1 cellular context compared by ENCODE assay signal in the genomic region with DNA sequence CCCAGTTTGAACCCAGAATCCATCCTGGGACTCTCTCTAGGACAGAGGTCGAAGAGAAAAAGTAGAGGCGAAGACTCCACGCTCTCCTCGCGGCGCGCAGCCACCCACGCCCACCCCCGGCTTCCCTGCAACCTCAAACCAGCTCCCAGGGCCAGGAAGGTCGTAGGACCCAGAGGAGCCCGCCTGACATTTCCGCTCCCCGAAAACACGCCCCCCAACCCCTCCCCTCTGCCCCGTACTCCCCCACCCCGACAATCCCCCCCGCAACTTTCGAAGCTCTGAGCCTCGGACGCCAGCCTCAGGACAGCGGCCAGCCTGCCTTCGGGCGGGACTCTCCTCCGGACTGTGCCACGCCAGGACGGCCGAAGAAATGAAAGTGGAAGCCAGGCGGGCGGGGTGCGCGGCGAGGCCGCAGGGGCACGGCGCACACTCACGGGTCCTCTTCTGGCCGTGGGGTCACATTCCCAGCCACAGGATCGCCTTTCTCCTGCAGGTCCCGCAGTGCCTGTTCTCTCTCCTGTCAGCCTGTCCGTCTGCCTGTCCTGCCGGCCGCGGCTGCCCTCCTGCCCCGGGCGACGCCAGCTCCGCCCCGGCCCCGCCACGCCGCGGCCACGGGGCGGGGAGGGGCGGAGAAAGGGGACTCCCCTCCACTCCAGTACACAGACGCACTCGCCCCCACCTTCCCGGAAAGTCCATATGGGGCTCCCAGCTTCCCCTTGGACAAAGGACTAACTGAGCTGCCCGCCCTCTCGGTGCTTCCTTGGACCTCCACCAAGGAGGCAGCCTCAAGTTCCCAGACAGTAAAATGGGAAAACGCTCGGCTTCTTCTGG.
TF ChIP-seq lines count a peak whose summit lies in the region.

A gene (minus strand): TSS at position 535 of the 831 bp plus-strand sequence. CDS start 3,490 bp downstream, outside the sequence.

TF ChIP-seq in HepG2, 621 proteins besides CTCF, POLR2A, EP300 and RAD21 (continued from another document and continues in another):
- TF ChIP-seq, protein P1, sequence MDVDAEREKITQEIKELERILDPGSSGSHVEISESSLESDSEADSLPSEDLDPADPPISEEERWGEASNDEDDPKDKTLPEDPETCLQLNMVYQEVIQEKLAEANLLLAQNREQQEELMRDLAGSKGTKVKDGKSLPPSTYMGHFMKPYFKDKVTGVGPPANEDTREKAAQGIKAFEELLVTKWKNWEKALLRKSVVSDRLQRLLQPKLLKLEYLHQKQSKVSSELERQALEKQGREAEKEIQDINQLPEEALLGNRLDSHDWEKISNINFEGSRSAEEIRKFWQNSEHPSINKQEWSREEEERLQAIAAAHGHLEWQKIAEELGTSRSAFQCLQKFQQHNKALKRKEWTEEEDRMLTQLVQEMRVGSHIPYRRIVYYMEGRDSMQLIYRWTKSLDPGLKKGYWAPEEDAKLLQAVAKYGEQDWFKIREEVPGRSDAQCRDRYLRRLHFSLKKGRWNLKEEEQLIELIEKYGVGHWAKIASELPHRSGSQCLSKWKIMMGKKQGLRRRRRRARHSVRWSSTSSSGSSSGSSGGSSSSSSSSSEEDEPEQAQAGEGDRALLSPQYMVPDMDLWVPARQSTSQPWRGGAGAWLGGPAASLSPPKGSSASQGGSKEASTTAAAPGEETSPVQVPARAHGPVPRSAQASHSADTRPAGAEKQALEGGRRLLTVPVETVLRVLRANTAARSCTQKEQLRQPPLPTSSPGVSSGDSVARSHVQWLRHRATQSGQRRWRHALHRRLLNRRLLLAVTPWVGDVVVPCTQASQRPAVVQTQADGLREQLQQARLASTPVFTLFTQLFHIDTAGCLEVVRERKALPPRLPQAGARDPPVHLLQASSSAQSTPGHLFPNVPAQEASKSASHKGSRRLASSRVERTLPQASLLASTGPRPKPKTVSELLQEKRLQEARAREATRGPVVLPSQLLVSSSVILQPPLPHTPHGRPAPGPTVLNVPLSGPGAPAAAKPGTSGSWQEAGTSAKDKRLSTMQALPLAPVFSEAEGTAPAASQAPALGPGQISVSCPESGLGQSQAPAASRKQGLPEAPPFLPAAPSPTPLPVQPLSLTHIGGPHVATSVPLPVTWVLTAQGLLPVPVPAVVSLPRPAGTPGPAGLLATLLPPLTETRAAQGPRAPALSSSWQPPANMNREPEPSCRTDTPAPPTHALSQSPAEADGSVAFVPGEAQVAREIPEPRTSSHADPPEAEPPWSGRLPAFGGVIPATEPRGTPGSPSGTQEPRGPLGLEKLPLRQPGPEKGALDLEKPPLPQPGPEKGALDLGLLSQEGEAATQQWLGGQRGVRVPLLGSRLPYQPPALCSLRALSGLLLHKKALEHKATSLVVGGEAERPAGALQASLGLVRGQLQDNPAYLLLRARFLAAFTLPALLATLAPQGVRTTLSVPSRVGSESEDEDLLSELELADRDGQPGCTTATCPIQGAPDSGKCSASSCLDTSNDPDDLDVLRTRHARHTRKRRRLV (CRISPR knock-in tag; IDR thresholded peaks at IDR 0.05) = no peak
- TF ChIP-seq, protein P2, sequence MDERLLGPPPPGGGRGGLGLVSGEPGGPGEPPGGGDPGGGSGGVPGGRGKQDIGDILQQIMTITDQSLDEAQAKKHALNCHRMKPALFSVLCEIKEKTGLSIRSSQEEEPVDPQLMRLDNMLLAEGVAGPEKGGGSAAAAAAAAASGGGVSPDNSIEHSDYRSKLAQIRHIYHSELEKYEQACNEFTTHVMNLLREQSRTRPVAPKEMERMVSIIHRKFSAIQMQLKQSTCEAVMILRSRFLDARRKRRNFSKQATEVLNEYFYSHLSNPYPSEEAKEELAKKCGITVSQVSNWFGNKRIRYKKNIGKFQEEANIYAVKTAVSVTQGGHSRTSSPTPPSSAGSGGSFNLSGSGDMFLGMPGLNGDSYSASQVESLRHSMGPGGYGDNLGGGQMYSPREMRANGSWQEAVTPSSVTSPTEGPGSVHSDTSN (CRISPR knock-in tag; IDR thresholded peaks at IDR 0.05) = no peak
- TF ChIP-seq EHMT2 (IDR thresholded peaks at IDR 0.05; ENCODE audit: borderline replicate concordance, low read depth, low read length) = no peak
- no peak for TF ChIP-seq GZF1 (CRISPR knock-in tag; IDR thresholded peaks at IDR 0.05)
- TF ChIP-seq, protein P3, sequence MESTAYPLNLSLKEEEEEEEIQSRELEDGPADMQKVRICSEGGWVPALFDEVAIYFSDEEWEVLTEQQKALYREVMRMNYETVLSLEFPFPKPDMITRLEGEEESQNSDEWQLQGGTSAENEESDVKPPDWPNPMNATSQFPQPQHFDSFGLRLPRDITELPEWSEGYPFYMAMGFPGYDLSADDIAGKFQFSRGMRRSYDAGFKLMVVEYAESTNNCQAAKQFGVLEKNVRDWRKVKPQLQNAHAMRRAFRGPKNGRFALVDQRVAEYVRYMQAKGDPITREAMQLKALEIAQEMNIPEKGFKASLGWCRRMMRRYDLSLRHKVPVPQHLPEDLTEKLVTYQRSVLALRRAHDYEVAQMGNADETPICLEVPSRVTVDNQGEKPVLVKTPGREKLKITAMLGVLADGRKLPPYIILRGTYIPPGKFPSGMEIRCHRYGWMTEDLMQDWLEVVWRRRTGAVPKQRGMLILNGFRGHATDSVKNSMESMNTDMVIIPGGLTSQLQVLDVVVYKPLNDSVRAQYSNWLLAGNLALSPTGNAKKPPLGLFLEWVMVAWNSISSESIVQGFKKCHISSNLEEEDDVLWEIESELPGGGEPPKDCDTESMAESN (CRISPR knock-in tag; conservative IDR thresholded peaks at IDR 0.05) = no peak; the same call in 1 of the 2 replicates
- TF ChIP-seq PRPF4 (IDR thresholded peaks at IDR 0.05; ENCODE audit: low read depth, low read length, poor library complexity, severe bottlenecking) = no peak
- TF ChIP-seq, protein P4, sequence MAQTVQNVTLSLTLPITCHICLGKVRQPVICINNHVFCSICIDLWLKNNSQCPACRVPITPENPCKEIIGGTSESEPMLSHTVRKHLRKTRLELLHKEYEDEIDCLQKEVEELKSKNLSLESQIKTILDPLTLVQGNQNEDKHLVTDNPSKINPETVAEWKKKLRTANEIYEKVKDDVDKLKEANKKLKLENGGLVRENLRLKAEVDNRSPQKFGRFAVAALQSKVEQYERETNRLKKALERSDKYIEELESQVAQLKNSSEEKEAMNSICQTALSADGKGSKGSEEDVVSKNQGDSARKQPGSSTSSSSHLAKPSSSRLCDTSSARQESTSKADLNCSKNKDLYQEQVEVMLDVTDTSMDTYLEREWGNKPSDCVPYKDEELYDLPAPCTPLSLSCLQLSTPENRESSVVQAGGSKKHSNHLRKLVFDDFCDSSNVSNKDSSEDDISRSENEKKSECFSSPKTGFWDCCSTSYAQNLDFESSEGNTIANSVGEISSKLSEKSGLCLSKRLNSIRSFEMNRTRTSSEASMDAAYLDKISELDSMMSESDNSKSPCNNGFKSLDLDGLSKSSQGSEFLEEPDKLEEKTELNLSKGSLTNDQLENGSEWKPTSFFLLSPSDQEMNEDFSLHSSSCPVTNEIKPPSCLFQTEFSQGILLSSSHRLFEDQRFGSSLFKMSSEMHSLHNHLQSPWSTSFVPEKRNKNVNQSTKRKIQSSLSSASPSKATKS (CRISPR knock-in tag; IDR thresholded peaks at IDR 0.05) = no peak
- no peak for TF ChIP-seq NFIB (CRISPR knock-in tag; IDR thresholded peaks at IDR 0.05; ENCODE audit: borderline replicate concordance)
- TF ChIP-seq NR1H2 (CRISPR knock-in tag; IDR thresholded peaks at IDR 0.05; ENCODE audit: borderline replicate concordance, low read depth) = no peak
- no peak for TF ChIP-seq HMGA1 (CRISPR knock-in tag; conservative IDR thresholded peaks at IDR 0.05)
- TF ChIP-seq NR2F6 (IDR thresholded peaks at IDR 0.05) = no peak
- TF ChIP-seq NR2F6 (CRISPR knock-in tag; IDR thresholded peaks at IDR 0.05) = no peak
- no peak for TF ChIP-seq MIER2 (CRISPR knock-in tag; IDR thresholded peaks at IDR 0.05)
- TF ChIP-seq HDAC2 (CRISPR knock-in tag; IDR thresholded peaks at IDR 0.05) = no peak
- TF ChIP-seq SIX1 (CRISPR knock-in tag; IDR thresholded peaks at IDR 0.05; ENCODE audit: borderline replicate concordance) = no peak
- TF ChIP-seq, protein P5, sequence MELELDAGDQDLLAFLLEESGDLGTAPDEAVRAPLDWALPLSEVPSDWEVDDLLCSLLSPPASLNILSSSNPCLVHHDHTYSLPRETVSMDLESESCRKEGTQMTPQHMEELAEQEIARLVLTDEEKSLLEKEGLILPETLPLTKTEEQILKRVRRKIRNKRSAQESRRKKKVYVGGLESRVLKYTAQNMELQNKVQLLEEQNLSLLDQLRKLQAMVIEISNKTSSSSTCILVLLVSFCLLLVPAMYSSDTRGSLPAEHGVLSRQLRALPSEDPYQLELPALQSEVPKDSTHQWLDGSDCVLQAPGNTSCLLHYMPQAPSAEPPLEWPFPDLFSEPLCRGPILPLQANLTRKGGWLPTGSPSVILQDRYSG (CRISPR knock-in tag; IDR thresholded peaks at IDR 0.05) = no peak
- no peak for TF ChIP-seq ZNF543 (CRISPR knock-in tag; IDR thresholded peaks at IDR 0.05)
- TF ChIP-seq, protein P6, sequence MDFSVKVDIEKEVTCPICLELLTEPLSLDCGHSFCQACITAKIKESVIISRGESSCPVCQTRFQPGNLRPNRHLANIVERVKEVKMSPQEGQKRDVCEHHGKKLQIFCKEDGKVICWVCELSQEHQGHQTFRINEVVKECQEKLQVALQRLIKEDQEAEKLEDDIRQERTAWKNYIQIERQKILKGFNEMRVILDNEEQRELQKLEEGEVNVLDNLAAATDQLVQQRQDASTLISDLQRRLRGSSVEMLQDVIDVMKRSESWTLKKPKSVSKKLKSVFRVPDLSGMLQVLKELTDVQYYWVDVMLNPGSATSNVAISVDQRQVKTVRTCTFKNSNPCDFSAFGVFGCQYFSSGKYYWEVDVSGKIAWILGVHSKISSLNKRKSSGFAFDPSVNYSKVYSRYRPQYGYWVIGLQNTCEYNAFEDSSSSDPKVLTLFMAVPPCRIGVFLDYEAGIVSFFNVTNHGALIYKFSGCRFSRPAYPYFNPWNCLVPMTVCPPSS (IDR thresholded peaks at IDR 0.05) = no peak
- no peak for TF ChIP-seq ZFP36L2 (CRISPR knock-in tag; IDR thresholded peaks at IDR 0.05)
- TF ChIP-seq, protein P7, sequence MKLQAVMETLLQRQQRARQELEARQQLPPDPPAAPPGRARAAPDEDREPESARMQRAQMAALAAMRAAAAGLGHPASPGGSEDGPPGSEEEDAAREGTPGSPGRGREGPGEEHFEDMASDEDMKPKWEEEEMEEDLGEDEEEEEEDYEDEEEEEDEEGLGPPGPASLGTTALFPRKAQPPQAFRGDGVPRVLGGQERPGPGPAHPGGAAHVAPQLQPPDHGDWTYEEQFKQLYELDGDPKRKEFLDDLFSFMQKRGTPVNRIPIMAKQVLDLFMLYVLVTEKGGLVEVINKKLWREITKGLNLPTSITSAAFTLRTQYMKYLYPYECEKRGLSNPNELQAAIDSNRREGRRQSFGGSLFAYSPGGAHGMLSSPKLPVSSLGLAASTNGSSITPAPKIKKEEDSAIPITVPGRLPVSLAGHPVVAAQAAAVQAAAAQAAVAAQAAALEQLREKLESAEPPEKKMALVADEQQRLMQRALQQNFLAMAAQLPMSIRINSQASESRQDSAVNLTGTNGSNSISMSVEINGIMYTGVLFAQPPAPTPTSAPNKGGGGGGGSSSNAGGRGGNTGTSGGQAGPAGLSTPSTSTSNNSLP (IDR thresholded peaks at IDR 0.05; ENCODE audit: low read depth, low read length) = no peak
- TF ChIP-seq, protein P8, sequence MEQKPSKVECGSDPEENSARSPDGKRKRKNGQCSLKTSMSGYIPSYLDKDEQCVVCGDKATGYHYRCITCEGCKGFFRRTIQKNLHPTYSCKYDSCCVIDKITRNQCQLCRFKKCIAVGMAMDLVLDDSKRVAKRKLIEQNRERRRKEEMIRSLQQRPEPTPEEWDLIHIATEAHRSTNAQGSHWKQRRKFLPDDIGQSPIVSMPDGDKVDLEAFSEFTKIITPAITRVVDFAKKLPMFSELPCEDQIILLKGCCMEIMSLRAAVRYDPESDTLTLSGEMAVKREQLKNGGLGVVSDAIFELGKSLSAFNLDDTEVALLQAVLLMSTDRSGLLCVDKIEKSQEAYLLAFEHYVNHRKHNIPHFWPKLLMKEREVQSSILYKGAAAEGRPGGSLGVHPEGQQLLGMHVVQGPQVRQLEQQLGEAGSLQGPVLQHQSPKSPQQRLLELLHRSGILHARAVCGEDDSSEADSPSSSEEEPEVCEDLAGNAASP (CRISPR knock-in tag; IDR thresholded peaks at IDR 0.05; ENCODE audit: borderline replicate concordance) = 0 out of 2 replicates have a peak, but pooled peaks have one; percentile 5
- no peak for TF ChIP-seq ELF1 (CRISPR knock-in tag; IDR thresholded peaks at IDR 0.05)
- TF ChIP-seq DPF2 (CRISPR knock-in tag; IDR thresholded peaks at IDR 0.05; ENCODE audit: borderline replicate concordance, low read depth) = no peak
- no peak for TF ChIP-seq HOXA5 (CRISPR knock-in tag; IDR thresholded peaks at IDR 0.05)
- TF ChIP-seq ZNF33B (CRISPR knock-in tag; IDR thresholded peaks at IDR 0.05) = no peak
- TF ChIP-seq, protein P9, sequence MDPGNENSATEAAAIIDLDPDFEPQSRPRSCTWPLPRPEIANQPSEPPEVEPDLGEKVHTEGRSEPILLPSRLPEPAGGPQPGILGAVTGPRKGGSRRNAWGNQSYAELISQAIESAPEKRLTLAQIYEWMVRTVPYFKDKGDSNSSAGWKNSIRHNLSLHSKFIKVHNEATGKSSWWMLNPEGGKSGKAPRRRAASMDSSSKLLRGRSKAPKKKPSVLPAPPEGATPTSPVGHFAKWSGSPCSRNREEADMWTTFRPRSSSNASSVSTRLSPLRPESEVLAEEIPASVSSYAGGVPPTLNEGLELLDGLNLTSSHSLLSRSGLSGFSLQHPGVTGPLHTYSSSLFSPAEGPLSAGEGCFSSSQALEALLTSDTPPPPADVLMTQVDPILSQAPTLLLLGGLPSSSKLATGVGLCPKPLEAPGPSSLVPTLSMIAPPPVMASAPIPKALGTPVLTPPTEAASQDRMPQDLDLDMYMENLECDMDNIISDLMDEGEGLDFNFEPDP (CRISPR knock-in tag; conservative IDR thresholded peaks at IDR 0.05) = no peak
- TF ChIP-seq ZIK1 (CRISPR knock-in tag; IDR thresholded peaks at IDR 0.05; ENCODE audit: borderline replicate concordance, low read depth) = 0 out of 2 replicates have a peak, but pooled peaks have one; percentile 40
- no peak for TF ChIP-seq ZNF383 (CRISPR knock-in tag; IDR thresholded peaks at IDR 0.05; ENCODE audit: borderline replicate concordance)
- TF ChIP-seq, protein P10, sequence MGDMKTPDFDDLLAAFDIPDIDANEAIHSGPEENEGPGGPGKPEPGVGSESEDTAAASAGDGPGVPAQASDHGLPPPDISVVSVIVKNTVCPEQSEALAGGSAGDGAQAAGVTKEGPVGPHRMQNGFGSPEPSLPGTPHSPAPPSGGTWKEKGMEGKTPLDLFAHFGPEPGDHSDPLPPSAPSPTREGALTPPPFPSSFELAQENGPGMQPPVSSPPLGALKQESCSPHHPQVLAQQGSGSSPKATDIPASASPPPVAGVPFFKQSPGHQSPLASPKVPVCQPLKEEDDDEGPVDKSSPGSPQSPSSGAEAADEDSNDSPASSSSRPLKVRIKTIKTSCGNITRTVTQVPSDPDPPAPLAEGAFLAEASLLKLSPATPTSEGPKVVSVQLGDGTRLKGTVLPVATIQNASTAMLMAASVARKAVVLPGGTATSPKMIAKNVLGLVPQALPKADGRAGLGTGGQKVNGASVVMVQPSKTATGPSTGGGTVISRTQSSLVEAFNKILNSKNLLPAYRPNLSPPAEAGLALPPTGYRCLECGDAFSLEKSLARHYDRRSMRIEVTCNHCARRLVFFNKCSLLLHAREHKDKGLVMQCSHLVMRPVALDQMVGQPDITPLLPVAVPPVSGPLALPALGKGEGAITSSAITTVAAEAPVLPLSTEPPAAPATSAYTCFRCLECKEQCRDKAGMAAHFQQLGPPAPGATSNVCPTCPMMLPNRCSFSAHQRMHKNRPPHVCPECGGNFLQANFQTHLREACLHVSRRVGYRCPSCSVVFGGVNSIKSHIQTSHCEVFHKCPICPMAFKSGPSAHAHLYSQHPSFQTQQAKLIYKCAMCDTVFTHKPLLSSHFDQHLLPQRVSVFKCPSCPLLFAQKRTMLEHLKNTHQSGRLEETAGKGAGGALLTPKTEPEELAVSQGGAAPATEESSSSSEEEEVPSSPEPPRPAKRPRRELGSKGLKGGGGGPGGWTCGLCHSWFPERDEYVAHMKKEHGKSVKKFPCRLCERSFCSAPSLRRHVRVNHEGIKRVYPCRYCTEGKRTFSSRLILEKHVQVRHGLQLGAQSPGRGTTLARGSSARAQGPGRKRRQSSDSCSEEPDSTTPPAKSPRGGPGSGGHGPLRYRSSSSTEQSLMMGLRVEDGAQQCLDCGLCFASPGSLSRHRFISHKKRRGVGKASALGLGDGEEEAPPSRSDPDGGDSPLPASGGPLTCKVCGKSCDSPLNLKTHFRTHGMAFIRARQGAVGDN (CRISPR knock-in tag; IDR thresholded peaks at IDR 0.05) = peak; percentile 84
- no peak for TF ChIP-seq ZNF3 (CRISPR knock-in tag; IDR thresholded peaks at IDR 0.05)
